21 cellular contexts compared by ENCODE assay signal in genomic region chr5:154603485-154603884, GRCh38.
"Had no signal": no experiment of that assay in that cellular context is flagged by ENCODE, and none has a peak within 500 bp of the region (broad histone marks: within the 10 kb centered on the region; RNA-seq: fewer than 3 reads in every experiment).

No MANE protein-coding gene starts in this region.

- H3K4me3 ChIP-seq: lower lobe of right lung, spleen, tibial nerve had no signal

- ATAC-seq: activated CD4-positive, alpha-beta T cell treated with anti-CD3 and anti-CD28 coated beads for 36 hours; activated CD8-positive, alpha-beta memory T cell treated with anti-CD3 and anti-CD28 coated beads, Interleukin-2, amount 10 ng/mL, durations not matched to agents 7 days and 5 days; activated CD8-positive, alpha-beta T cell treated with anti-CD3 and anti-CD28 coated beads, Interleukin-2, amount 10 ng/mL, durations not matched to agents 7 days and 5 days; activated naive CD8-positive, alpha-beta T cell treated with anti-CD3 and anti-CD28 coated beads, Interleukin-2, amount 50 U/mL, for 24 hours; left lobe of liver had no signal

- H3K36me3 ChIP-seq: lower lobe of right lung, right atrium auricular region, spleen, tibial nerve had no signal

- H3K27ac Mint-ChIP-seq: activated CD4-positive, alpha-beta T cell treated with anti-CD3 and anti-CD28 coated beads for 36 hours; activated CD8-positive, alpha-beta memory T cell treated with anti-CD3 and anti-CD28 coated beads, Interleukin-2, amount 10 ng/mL, durations not matched to agents 7 days and 5 days; activated CD8-positive, alpha-beta T cell treated with anti-CD3 and anti-CD28 coated beads, Interleukin-2, amount 10 ng/mL, durations not matched to agents 7 days and 5 days; activated naive CD4-positive, alpha-beta T cell treated with anti-CD3 and anti-CD28 coated beads, Interleukin-2, amount 50 U/mL, for 24 hours; activated naive CD8-positive, alpha-beta T cell treated with anti-CD3 and anti-CD28 coated beads, Interleukin-2, amount 50 U/mL, for 24 hours; activated T-helper 2 cell treated with anti-CD3 and anti-CD28 coated beads, Interferon-gamma antibody, Interleukin-2, Interleukin-4, amounts not matched to agents 10 μg/mL and 5 μg/mL and 100 μg/mL, durations not matched to agents 14 hours and 24 hours and 36 hours; dendritic cell treated with granulocyte-macrophage colony-stimulating factor and Interleukin-4, amounts not matched to agents 40 ng/mL and 50 ng/mL, for 4 days; endodermal cell; nephron progenitor cell had no signal

- H3K36me3 Mint-ChIP-seq: activated CD8-positive, alpha-beta memory T cell treated with anti-CD3 and anti-CD28 coated beads, Interleukin-2, amount 10 ng/mL, durations not matched to agents 7 days and 5 days; activated naive CD4-positive, alpha-beta T cell treated with anti-CD3 and anti-CD28 coated beads, Interleukin-2, amount 50 U/mL, for 24 hours had no signal

- H3K4me1 Mint-ChIP-seq: activated CD4-positive, alpha-beta T cell treated with anti-CD3 and anti-CD28 coated beads for 36 hours; activated CD8-positive, alpha-beta memory T cell treated with anti-CD3 and anti-CD28 coated beads, Interleukin-2, amount 10 ng/mL, durations not matched to agents 7 days and 5 days; activated naive CD4-positive, alpha-beta T cell treated with anti-CD3 and anti-CD28 coated beads, Interleukin-2, amount 50 U/mL, for 24 hours; activated naive CD8-positive, alpha-beta T cell treated with anti-CD3 and anti-CD28 coated beads, Interleukin-2, amount 50 U/mL, for 24 hours; central memory CD8-positive, alpha-beta T cell had no signal

- H3K9me3 Mint-ChIP-seq: activated naive CD4-positive, alpha-beta T cell treated with anti-CD3 and anti-CD28 coated beads, Interleukin-2, amount 50 U/mL, for 24 hours; activated naive CD8-positive, alpha-beta T cell treated with anti-CD3 and anti-CD28 coated beads, Interleukin-2, amount 50 U/mL, for 24 hours; activated T-helper 2 cell treated with anti-CD3 and anti-CD28 coated beads, Interferon-gamma antibody, Interleukin-2, Interleukin-4, amounts not matched to agents 10 μg/mL and 5 μg/mL and 100 μg/mL, durations not matched to agents 14 hours and 24 hours and 36 hours; central memory CD8-positive, alpha-beta T cell; dendritic cell treated with granulocyte-macrophage colony-stimulating factor and Interleukin-4, amounts not matched to agents 40 ng/mL and 50 ng/mL, for 4 days; endodermal cell; nephron progenitor cell had no signal

- FAIRE-seq: urothelium cell line had no signal

- H3K27ac ChIP-seq: lower lobe of right lung, right atrium auricular region, spleen, tibial nerve had no signal

- H3K4me3 Mint-ChIP-seq: activated CD4-positive, alpha-beta T cell treated with anti-CD3 and anti-CD28 coated beads for 36 hours; activated CD8-positive, alpha-beta memory T cell treated with anti-CD3 and anti-CD28 coated beads, Interleukin-2, amount 10 ng/mL, durations not matched to agents 7 days and 5 days; activated CD8-positive, alpha-beta T cell treated with anti-CD3 and anti-CD28 coated beads, Interleukin-2, amount 10 ng/mL, durations not matched to agents 7 days and 5 days; activated naive CD4-positive, alpha-beta T cell treated with anti-CD3 and anti-CD28 coated beads, Interleukin-2, amount 50 U/mL, for 24 hours; activated naive CD8-positive, alpha-beta T cell treated with anti-CD3 and anti-CD28 coated beads, Interleukin-2, amount 50 U/mL, for 24 hours; central memory CD8-positive, alpha-beta T cell; dendritic cell treated with granulocyte-macrophage colony-stimulating factor and Interleukin-4, amounts not matched to agents 40 ng/mL and 50 ng/mL, for 4 days; naive B cell had no signal

- H3K9me3 ChIP-seq: lower lobe of right lung, right atrium auricular region, spleen, tibial nerve had no signal

- H3K27me3 ChIP-seq: right atrium auricular region had no signal

- DNase-seq: activated CD4-positive, CD25-positive, alpha-beta regulatory T cell; activated CD8-positive, alpha-beta memory T cell treated with anti-CD3 and anti-CD28 coated beads, Interleukin-2, amount 10 ng/mL, durations not matched to agents 7 days and 5 days; activated CD8-positive, alpha-beta T cell treated with anti-CD3 and anti-CD28 coated beads, Interleukin-2, amount 10 ng/mL, durations not matched to agents 7 days and 5 days; activated naive CD8-positive, alpha-beta T cell treated with anti-CD3 and anti-CD28 coated beads, Interleukin-2, amount 50 U/mL, for 24 hours; activated T-cell treated with anti-CD3 and anti-CD28 coated beads, Interleukin-2, amount 50 U/mL, for 48 hours; amygdala; naive B cell; spleen; stimulated activated naive CD4-positive, alpha-beta T cell treated with Interleukin-2 at 50 U/mL for 16 hours had no signal
